In the genomic region with DNA sequence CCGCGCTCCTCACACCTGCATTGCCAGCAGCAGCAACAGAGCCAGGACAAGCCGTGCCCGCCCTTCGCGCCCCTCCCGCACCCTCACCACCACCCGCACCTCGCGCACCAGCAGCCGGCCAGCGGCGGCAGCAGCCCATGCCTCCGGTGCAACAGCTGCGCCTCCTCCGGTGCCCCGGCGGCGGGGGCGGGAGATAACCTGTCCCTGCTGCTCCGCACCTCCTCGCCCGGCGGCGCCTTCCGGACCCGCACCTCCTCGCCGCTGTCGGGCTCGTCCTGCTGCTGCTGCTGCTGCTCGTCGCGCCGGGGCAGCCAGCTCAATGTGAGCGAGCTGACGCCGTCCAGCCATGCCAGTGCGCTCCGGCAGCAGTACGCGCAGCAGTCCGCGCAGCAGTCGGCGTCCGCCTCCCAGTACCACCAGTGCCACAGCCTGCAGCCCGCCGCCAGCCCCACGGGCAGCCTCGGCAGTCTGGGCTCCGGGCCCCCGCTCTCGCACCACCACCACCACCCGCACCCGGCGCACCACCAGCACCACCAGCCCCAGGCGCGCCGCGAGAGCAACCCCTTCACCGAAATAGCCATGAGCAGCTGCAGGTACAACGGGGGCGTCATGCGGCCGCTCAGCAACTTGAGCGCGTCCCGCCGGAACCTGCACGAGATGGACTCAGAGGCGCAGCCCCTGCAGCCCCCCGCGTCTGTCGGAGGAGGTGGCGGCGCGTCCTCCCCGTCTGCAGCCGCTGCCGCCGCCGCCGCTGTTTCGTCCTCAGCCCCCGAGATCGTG, we compare ENCODE assay signal across 8 cellular contexts. TPM values are rescaled to one million over a fixed set of nuclear protein-coding genes. Genes with fewer than 3 reads are reported as not detected.
A peak's percentile ranks its signal among the peaks of the same experiment; 100 is the strongest.
DNase-seq lines count a peak whose midpoint lies in the region; ATAC-seq, FAIRE-seq and TF ChIP-seq lines count a peak whose summit lies in the region.

No MANE protein-coding gene starts in this region.

- no peak for TF ChIP-seq CTCF in A549 (IDR thresholded peaks at IDR 0.05)
- TF ChIP-seq CTCF in ascending aorta (IDR thresholded peaks at IDR 0.05) = no peak
- no peak for TF ChIP-seq CTCF in keratinocyte (optimal IDR thresholded peaks at IDR 0.05 in 1 of 3, IDR thresholded peaks at IDR 0.05 in 1 of 3, conservative IDR thresholded peaks at IDR 0.05 in 1 of 3; ENCODE audit: extremely low read depth in 1 of 3, insufficient read depth in 2 of 3, low read length in 3 of 3)

- no peak for TF ChIP-seq EP300 in A549 (IDR thresholded peaks at IDR 0.05)

- intact Hi-C loops in ascending aorta (cut with DNase I) = no loop called here

- H3K9me3 ChIP-seq in A549 = no peaks in the 10 kb centered on the region
- H3K9me3 ChIP-seq in ascending aorta = no peaks in the 10 kb centered on the region
- no peaks in the 10 kb centered on the region for H3K9me3 ChIP-seq in keratinocyte (ENCODE audit: control insufficient read depth, low read depth, low read length)
- no peaks in the 10 kb centered on the region for H3K9me3 ChIP-seq in thymus (ENCODE audit: control insufficient read depth)

- ATAC-seq in A549 (peak; percentile 51 to 60), GM18517 (IDR thresholded peaks at IDR 0.05; ENCODE audit: unreplicated experiment) (peak; percentile 39), HG03159 (IDR thresholded peaks at IDR 0.05; ENCODE audit: unreplicated experiment) (peak; percentile 21)

- CTCF ChIA-PET in A549 (lab: Yijun Ruan, JAX) = no interaction called here

- dilution Hi-C loops in keratinocyte (cut with MboI; ENCODE audit: extremely low pct_ligation_motif_present, low sequenced_read_pairs) = no loop called here

- H3K4me1 ChIP-seq in A549 (no peaks in the 10 kb centered on the region; the same call in 2 of the 3 replicates), ascending aorta (peaks cover 10 to 12% of the 10 kb centered on the region in 2 donors), keratinocyte (ENCODE audit: control insufficient read depth, extremely low read depth, insufficient read depth, low read length) (no peaks in the 10 kb centered on the region), thymus (ENCODE audit: control insufficient read depth, insufficient read depth, low read length) (no peaks in the 10 kb centered on the region)

- H3K36me3 ChIP-seq in ascending aorta (no peaks in the 10 kb centered on the region), keratinocyte (ENCODE audit: control insufficient read depth in 2 of 2, extremely low read depth in 1 of 2, insufficient read depth in 2 of 2, low read length in 2 of 2) (no peaks in the 10 kb centered on the region), thymus (ENCODE audit: control insufficient read depth, insufficient read depth) (no peaks in the 10 kb centered on the region)

- peaks cover 9% of the 10 kb centered on the region for H3K27me3 ChIP-seq in ascending aorta
- H3K27me3 ChIP-seq in keratinocyte (ENCODE audit: control insufficient read depth, extremely low read depth, insufficient read depth, low read length) = peaks cover 49% of the 10 kb centered on the region
- peaks cover 47% of the 10 kb centered on the region for H3K27me3 ChIP-seq in thymus (ENCODE audit: control insufficient read depth, insufficient read depth)

- DNase-seq in A549 (ENCODE audit: low read depth in 1 of 2, low spot score in 1 of 2) = peak; percentile 6 to 20
- no peak for DNase-seq in ascending aorta (ENCODE audit: low spot score in 2 of 2)
- DNase-seq in keratinocyte (ENCODE audit: low read depth, low spot score) = no peak
- no peak for DNase-seq in RKO (ENCODE audit: low spot score)
- no peak for DNase-seq in activated effector memory CD4-positive, alpha-beta T cell treated with Interleukin-2 at 50 U/mL for 16 hours

- H4K20me1 ChIP-seq in keratinocyte (ENCODE audit: control insufficient read depth, extremely low read depth, insufficient read depth, low read length) = no peaks in the 10 kb centered on the region

- no peaks in the 10 kb centered on the region for H3K9me1 ChIP-seq in keratinocyte (ENCODE audit: control insufficient read depth, extremely low read depth, insufficient read depth, low read length)

- H3K4me2 ChIP-seq in A549 (peak overlapping the region; percentile 76), keratinocyte (ENCODE audit: control insufficient read depth, extremely low read depth, insufficient read depth, low read depth, low read length) (peak overlapping the region; percentile 58)

- H3K4me3 ChIP-seq in A549 (peak overlapping the region; percentile 51), ascending aorta (peak overlapping the region; percentile 54 to 60), keratinocyte (ENCODE audit: control insufficient read depth in 2 of 3, extremely low read depth in 1 of 3, insufficient read depth in 2 of 3, low read depth in 1 of 3, low read length in 3 of 3) (peak overlapping the region; percentile 39 to 59 (median 42)), thymus (ENCODE audit: low read length) (peak overlapping the region; percentile 27)

- TF ChIP-seq RAD21 in A549 (conservative IDR thresholded peaks at IDR 0.05 in 1 of 2, IDR thresholded peaks at IDR 0.05 in 1 of 2) = no peak

- FAIRE-seq in A549 (lab: Jason Lieb, UNC) (no peak), keratinocyte (lab: Jason Lieb, UNC) (no peak)

- H2AFZ ChIP-seq in keratinocyte (ENCODE audit: control insufficient read depth, low read length) = peak overlapping the region; percentile 56

- POLR2A ChIA-PET in A549 (lab: Yijun Ruan, JAX) = no interaction called here

- H3K79me2 ChIP-seq in keratinocyte (ENCODE audit: control insufficient read depth, insufficient read depth, low read length) = no peaks in the 10 kb centered on the region

- H3K27ac ChIP-seq in A549 (0 out of 6 replicates have a peak overlapping the region, but pooled peaks of 1 of the 2 experiments have one; percentile 15), ascending aorta (no peak overlapping the region), keratinocyte (ENCODE audit: control insufficient read depth, insufficient read depth, low read length) (no peak overlapping the region), thymus (ENCODE audit: low read depth) (no peak overlapping the region)

- H3K9ac ChIP-seq in keratinocyte (ENCODE audit: control insufficient read depth, extremely low read depth, insufficient read depth, low read length) = no peak overlapping the region

- 15% methylated on average over 16 of the region's 87 CpGs for WGBS in A549 (ENCODE audit: missing lambda C conversion rate)
- WGBS in thymus = 3% methylated on average over 87 of the region's 87 CpGs

- TF ChIP-seq POLR2A in A549 (IDR thresholded peaks at IDR 0.05; ENCODE audit: low read length) = no peak

TF ChIP-seq in A549, 52 proteins besides CTCF, POLR2A, EP300 and RAD21:
- TF ChIP-seq RNF2 (IDR thresholded peaks at IDR 0.05; ENCODE audit: borderline replicate concordance, low read depth) = no peak
- TF ChIP-seq HOXB5 (CRISPR knock-in tag; IDR thresholded peaks at IDR 0.05) = no peak
- TF ChIP-seq MYC (IDR thresholded peaks at IDR 0.05; ENCODE audit: borderline replicate concordance, low read length) = no peak
TF ChIP-seq in A549: peak in this region for 0.

RNA-seq across cellular contexts. Expression of a gene that starts 0.5 kb away (rescaled TPM):
- 0.04 TPM in 1 of 2 replicates, not detected in the other for polyA plus RNA-seq in A549 (2011; rRNA removed)
- 0.03 and 0.08 TPM in 2 replicates for polyA plus RNA-seq in A549 (2012; cell fraction: cytosol; rRNA removed)
- 0.07 and 0.08 TPM in 2 replicates for polyA plus RNA-seq in A549 (2012; cell fraction: nucleus; rRNA removed)
- 0.06 to 0.15 TPM (median 0.09 TPM) in 3 replicates for polyA plus RNA-seq in A549 (2017; fragmentation: RNase III; extraction: RNeasy Plus Mini Kit Qiagen cat#74134 plus additional on column Dnase treatment)
- polyA minus RNA-seq in A549 (2011; rRNA and poly(A)+ RNA removed) = not detected in 2 replicates
- 10.0 TPM for total RNA-seq in ascending aorta
- polyA plus RNA-seq in keratinocyte = 0.09 TPM in 2 of 3 replicates, not detected in the other
- polyA plus RNA-seq in keratinocyte (2011; ENCODE audit: low read depth) = not detected
- polyA plus RNA-seq in keratinocyte (2011; cell fraction: cytosol; rRNA removed) = 0.06 TPM in 1 of 2 replicates, not detected in the other
- 0.18 and 0.36 TPM in 2 replicates for polyA plus RNA-seq in keratinocyte (2011; cell fraction: nucleus; rRNA removed)
- polyA plus RNA-seq in keratinocyte (2012; ENCODE audit: low replicate concordance) = 0.08 TPM in 1 of 2 replicates, not detected in the other
- polyA minus RNA-seq in keratinocyte = not detected in 3 replicates
- not detected for polyA minus RNA-seq in keratinocyte (2011; cell fraction: cytosol; rRNA and poly(A)+ RNA removed)
- polyA minus RNA-seq in keratinocyte (2011; cell fraction: nucleus; rRNA and poly(A)+ RNA removed) = not detected in 2 replicates
- 1.1 TPM for polyA plus RNA-seq in thymus

Comparison
In these comparisons a context has a peak if more than half of its experiments do, and no peak if none do; other contexts are left out.
1. DNase-seq: peak in A549 (2 of 2); none in ascending aorta (0 of 2), keratinocyte (single experiment), RKO (single experiment) and activated effector memory CD4-positive, alpha-beta T cell treated with Interleukin-2 at 50 U/mL for 16 hours (single experiment).
2. Peak in every context shown above with its lines, with median percentiles within 50 percentile points of each other: ATAC-seq and H3K4me3 ChIP-seq.